In genomic region chr2:69978157-69978904, GRCh38 we compare ENCODE assay signal across 1 cellular context.
TF ChIP-seq lines count a peak whose summit lies in the region.

No MANE protein-coding gene starts in this region.

TF ChIP-seq in HepG2, 621 proteins besides CTCF, POLR2A, EP300 and RAD21 (continued from another document):
- peak; percentile 41; the same call in 1 of the 2 replicates for TF ChIP-seq ZBTB33 (CRISPR knock-in tag; IDR thresholded peaks at IDR 0.05)
- no peak for TF ChIP-seq FOXA3 (CRISPR knock-in tag; IDR thresholded peaks at IDR 0.05)
- TF ChIP-seq ZEB1 (IDR thresholded peaks at IDR 0.05; ENCODE audit: insufficient replicate concordance, low read depth): no peak
- TF ChIP-seq STAT5B (CRISPR knock-in tag; IDR thresholded peaks at IDR 0.05): no peak
- no peak for TF ChIP-seq FOSL1 (CRISPR knock-in tag; IDR thresholded peaks at IDR 0.05; ENCODE audit: borderline replicate concordance)
- 0 out of 2 replicates have a peak, but pooled peaks have one; percentile 50 for TF ChIP-seq ZNF615 (CRISPR knock-in tag; IDR thresholded peaks at IDR 0.05; ENCODE audit: borderline replicate concordance)
- no peak for TF ChIP-seq PCBP1 (IDR thresholded peaks at IDR 0.05; ENCODE audit: borderline replicate concordance, low read depth, low read length)
- TF ChIP-seq ZNF501 (CRISPR knock-in tag; IDR thresholded peaks at IDR 0.05): no peak
- no peak for TF ChIP-seq PHF21A (CRISPR knock-in tag; IDR thresholded peaks at IDR 0.05)
- TF ChIP-seq NR2F6 (IDR thresholded peaks at IDR 0.05): 0 out of 2 replicates have a peak, but pooled peaks have one; percentile 12
- peak; percentile 19; the same call in 1 of the 2 replicates for TF ChIP-seq NR2F6 (CRISPR knock-in tag; IDR thresholded peaks at IDR 0.05)
- no peak for TF ChIP-seq ATRX (CRISPR knock-in tag; IDR thresholded peaks at IDR 0.05; ENCODE audit: borderline replicate concordance)
- TF ChIP-seq ZNF790 (CRISPR knock-in tag; IDR thresholded peaks at IDR 0.05; ENCODE audit: borderline replicate concordance): no peak
- TF ChIP-seq, protein P1, sequence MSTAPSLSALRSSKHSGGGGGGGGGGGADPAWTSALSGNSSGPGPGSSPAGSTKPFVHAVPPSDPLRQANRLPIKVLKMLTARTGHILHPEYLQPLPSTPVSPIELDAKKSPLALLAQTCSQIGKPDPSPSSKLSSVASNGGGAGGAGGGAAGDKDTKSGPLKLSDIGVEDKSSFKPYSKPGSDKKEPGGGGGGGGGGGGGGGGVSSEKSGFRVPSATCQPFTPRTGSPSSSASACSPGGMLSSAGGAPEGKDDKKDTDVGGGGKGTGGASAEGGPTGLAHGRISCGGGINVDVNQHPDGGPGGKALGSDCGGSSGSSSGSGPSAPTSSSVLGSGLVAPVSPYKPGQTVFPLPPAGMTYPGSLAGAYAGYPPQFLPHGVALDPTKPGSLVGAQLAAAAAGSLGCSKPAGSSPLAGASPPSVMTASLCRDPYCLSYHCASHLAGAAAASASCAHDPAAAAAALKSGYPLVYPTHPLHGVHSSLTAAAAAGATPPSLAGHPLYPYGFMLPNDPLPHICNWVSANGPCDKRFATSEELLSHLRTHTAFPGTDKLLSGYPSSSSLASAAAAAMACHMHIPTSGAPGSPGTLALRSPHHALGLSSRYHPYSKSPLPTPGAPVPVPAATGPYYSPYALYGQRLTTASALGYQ (CRISPR knock-in tag; IDR thresholded peaks at IDR 0.05): no peak
- peak; percentile 78 for TF ChIP-seq CEBPB (IDR thresholded peaks at IDR 0.05; ENCODE audit: borderline replicate concordance, low read depth, low read length)
- TF ChIP-seq ZNF563 (CRISPR knock-in tag; IDR thresholded peaks at IDR 0.05): no peak
- TF ChIP-seq AGO1 (IDR thresholded peaks at IDR 0.05; ENCODE audit: low read depth, low read length, poor library complexity, severe bottlenecking): no peak
- no peak for TF ChIP-seq ZNF572 (CRISPR knock-in tag; IDR thresholded peaks at IDR 0.05)
- no peak for TF ChIP-seq KLF12 (CRISPR knock-in tag; IDR thresholded peaks at IDR 0.05; ENCODE audit: borderline replicate concordance)
- TF ChIP-seq MTF2 (CRISPR knock-in tag; IDR thresholded peaks at IDR 0.05; ENCODE audit: borderline replicate concordance): no peak
- no peak for TF ChIP-seq ZNF350 (CRISPR knock-in tag; IDR thresholded peaks at IDR 0.05; ENCODE audit: borderline replicate concordance, low read depth)
- no peak for TF ChIP-seq U2AF2 (IDR thresholded peaks at IDR 0.05; ENCODE audit: low read depth, low read length)
- no peak for TF ChIP-seq MIER3 (CRISPR knock-in tag; IDR thresholded peaks at IDR 0.05; ENCODE audit: borderline replicate concordance)
- 0 out of 2 replicates have a peak, but pooled peaks have one; percentile 22 for TF ChIP-seq ZBTB38 (CRISPR knock-in tag; IDR thresholded peaks at IDR 0.05)
- no peak for TF ChIP-seq ZNF703 (CRISPR knock-in tag; IDR thresholded peaks at IDR 0.05; ENCODE audit: borderline replicate concordance)
- TF ChIP-seq KAT7 (CRISPR knock-in tag; IDR thresholded peaks at IDR 0.05; ENCODE audit: borderline replicate concordance): no peak
- TF ChIP-seq DPF2 (CRISPR knock-in tag; IDR thresholded peaks at IDR 0.05; ENCODE audit: borderline replicate concordance, low read depth): no peak
- TF ChIP-seq TAF15 (IDR thresholded peaks at IDR 0.05; ENCODE audit: low read depth, low read length, poor library complexity, severe bottlenecking): no peak
- no peak for TF ChIP-seq WIZ (CRISPR knock-in tag; IDR thresholded peaks at IDR 0.05)
- TF ChIP-seq, protein P2, sequence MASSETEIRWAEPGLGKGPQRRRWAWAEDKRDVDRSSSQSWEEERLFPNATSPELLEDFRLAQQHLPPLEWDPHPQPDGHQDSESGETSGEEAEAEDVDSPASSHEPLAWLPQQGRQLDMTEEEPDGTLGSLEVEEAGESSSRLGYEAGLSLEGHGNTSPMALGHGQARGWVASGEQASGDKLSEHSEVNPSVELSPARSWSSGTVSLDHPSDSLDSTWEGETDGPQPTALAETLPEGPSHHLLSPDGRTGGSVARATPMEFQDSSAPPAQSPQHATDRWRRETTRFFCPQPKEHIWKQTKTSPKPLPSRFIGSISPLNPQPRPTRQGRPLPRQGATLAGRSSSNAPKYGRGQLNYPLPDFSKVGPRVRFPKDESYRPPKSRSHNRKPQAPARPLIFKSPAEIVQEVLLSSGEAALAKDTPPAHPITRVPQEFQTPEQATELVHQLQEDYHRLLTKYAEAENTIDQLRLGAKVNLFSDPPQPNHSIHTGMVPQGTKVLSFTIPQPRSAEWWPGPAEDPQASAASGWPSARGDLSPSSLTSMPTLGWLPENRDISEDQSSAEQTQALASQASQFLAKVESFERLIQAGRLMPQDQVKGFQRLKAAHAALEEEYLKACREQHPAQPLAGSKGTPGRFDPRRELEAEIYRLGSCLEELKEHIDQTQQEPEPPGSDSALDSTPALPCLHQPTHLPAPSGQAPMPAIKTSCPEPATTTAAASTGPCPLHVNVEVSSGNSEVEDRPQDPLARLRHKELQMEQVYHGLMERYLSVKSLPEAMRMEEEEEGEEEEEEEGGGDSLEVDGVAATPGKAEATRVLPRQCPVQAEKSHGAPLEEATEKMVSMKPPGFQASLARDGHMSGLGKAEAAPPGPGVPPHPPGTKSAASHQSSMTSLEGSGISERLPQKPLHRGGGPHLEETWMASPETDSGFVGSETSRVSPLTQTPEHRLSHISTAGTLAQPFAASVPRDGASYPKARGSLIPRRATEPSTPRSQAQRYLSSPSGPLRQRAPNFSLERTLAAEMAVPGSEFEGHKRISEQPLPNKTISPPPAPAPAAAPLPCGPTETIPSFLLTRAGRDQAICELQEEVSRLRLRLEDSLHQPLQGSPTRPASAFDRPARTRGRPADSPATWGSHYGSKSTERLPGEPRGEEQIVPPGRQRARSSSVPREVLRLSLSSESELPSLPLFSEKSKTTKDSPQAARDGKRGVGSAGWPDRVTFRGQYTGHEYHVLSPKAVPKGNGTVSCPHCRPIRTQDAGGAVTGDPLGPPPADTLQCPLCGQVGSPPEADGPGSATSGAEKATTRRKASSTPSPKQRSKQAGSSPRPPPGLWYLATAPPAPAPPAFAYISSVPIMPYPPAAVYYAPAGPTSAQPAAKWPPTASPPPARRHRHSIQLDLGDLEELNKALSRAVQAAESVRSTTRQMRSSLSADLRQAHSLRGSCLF (CRISPR knock-in tag; IDR thresholded peaks at IDR 0.05; ENCODE audit: borderline replicate concordance): no peak
- TF ChIP-seq ZNF776 (CRISPR knock-in tag; IDR thresholded peaks at IDR 0.05): no peak
- no peak for TF ChIP-seq ZSCAN22 (CRISPR knock-in tag; IDR thresholded peaks at IDR 0.05)
- TF ChIP-seq ZKSCAN5 (CRISPR knock-in tag; IDR thresholded peaks at IDR 0.05): no peak
- TF ChIP-seq ELF4 (CRISPR knock-in tag; IDR thresholded peaks at IDR 0.05; ENCODE audit: borderline replicate concordance): no peak
- peak; percentile 57; the same call in 1 of the 2 replicates for TF ChIP-seq RXRA (CRISPR knock-in tag; IDR thresholded peaks at IDR 0.05)
- no peak for TF ChIP-seq ZMAT3 (CRISPR knock-in tag; conservative IDR thresholded peaks at IDR 0.05)
- TF ChIP-seq CBX5 (CRISPR knock-in tag; IDR thresholded peaks at IDR 0.05; ENCODE audit: borderline replicate concordance): no peak
- TF ChIP-seq ZNF761 (CRISPR knock-in tag; conservative IDR thresholded peaks at IDR 0.05): no peak
- no peak for TF ChIP-seq NFKB2 (CRISPR knock-in tag; IDR thresholded peaks at IDR 0.05; ENCODE audit: borderline replicate concordance)
